ENCODE assay signal across 8 cellular contexts in the genomic region with DNA sequence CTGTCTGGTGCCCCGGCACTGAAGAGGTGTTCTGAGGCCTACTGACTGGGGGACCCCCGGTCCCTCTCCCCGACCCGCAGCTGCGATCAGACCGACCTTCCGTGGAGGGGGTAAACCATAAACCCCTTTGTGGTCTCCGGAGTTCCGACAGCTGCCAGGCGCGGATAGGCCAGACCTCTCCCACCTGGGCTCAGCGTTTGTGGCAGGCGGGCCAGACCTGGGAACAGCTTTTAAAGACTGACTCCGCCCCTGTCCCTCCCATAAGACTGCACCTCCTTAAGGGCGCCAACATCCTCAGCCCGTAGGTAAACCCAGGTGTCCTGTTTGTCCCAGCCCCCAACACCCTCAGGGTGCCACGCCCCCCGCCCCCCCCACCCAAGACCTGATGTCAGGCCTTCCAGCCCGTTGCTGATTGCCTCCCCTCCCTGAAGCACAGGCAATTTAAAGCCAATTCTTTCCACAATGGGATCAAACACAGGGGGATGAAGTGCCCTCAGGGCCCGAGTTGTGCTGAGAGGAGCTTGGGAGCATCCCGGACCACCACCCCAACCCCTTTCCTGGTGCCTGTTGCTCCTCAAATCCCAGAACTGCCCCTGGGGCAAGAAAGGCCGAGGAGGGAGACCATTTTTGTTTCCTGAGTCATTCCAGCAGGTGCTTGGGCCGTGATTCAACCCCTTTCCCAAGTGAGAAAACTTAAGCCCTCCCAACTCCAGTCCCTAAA. TPM values are rescaled to one million over a fixed set of nuclear protein-coding genes. Genes with fewer than 3 reads are reported as not detected.
DNase-seq lines count a peak whose midpoint lies in the region; ATAC-seq and TF ChIP-seq lines count a peak whose summit lies in the region.

Gene SOX15, minus strand, starts transcription at position 204 of the 721 bp plus-strand sequence. CDS start 418 bp downstream, outside the sequence.

- H3K4me2 ChIP-seq in mammary epithelial cell (ENCODE audit: insufficient read depth, low read depth, low read length), result peak within 1 kb of the TSS; percentile 98

- no peaks in the 10 kb centered on the region for H3K27me3 ChIP-seq in mammary epithelial cell (ENCODE audit: insufficient read depth, low read length)

- peaks cover 49% of the 10 kb centered on the region for H3K79me2 ChIP-seq in mammary epithelial cell (ENCODE audit: insufficient read depth, low read length)

- peak within 1 kb of the TSS; percentile 76 for H3K9ac ChIP-seq in mammary epithelial cell (ENCODE audit: insufficient read depth, low read length)

- dilution Hi-C loops in mammary epithelial cell (cut with HindIII; ENCODE audit: low sequenced_read_pairs), result no loop called here

- intact Hi-C loops in activated naive CD4-positive, alpha-beta T cell treated with anti-CD3 and anti-CD28 coated beads for 36 hours (cut with micrococcal nuclease), result loop anchor here (1.0 kb wide), 2 partner anchors 76 to 234 kb away; no protein-coding TSS in a partner anchor
- intact Hi-C loops in mammary epithelial cell (cut with micrococcal nuclease) (loop anchor here (1.0 to 10.0 kb wide), 9 partner anchors 18 to 545 kb away; partner anchors contain the start of genes CHRNB1, FXR2, SENP3 and SLC16A11), left colon (cut with DNase I, micrococcal nuclease) (no loop called here)

- peak within 1 kb of the TSS; percentile 82 for H3K27ac ChIP-seq in mammary epithelial cell (ENCODE audit: insufficient read depth, low read depth, low read length)

- no peaks in the 10 kb centered on the region for H3K9me3 Mint-ChIP-seq in activated naive CD4-positive, alpha-beta T cell treated with anti-CD3 and anti-CD28 coated beads for 36 hours
- no peaks in the 10 kb centered on the region for H3K9me3 Mint-ChIP-seq in activated naive CD4-positive, alpha-beta T cell treated with anti-CD3 and anti-CD28 coated beads, Interleukin-2, amount 50 U/mL, for 72 hours
- no peaks in the 10 kb centered on the region for H3K9me3 Mint-ChIP-seq in type B pancreatic cell

- in situ Hi-C loops in mammary epithelial cell (cut with MboI; ENCODE audit: low sequenced_read_pairs in 2 of 2), result no loop called here

- H3K4me3 ChIP-seq in mammary epithelial cell (replicated peaks in 1 of 3; ENCODE audit: insufficient read depth in 1 of 3, low read depth in 2 of 3, low read length in 3 of 3), result peak within 1 kb of the TSS; percentile 69 to 82 (median 69)

- CTCF ChIA-PET in activated naive CD4-positive, alpha-beta T cell treated with anti-CD3 and anti-CD28 coated beads for 36 hours (lab: Charles Lee), result interaction anchor here (1.0 to 1.9 kb wide), 13 partner anchors 11 to 253 kb away, joined by 3 to 14 read pairs (median 6); partner anchors contain the start of genes FXR2, SAT2 and TMEM95
- CTCF ChIA-PET in mammary epithelial cell (lab: Charles Lee; ENCODE audit: low non-redundant PET), result interaction anchor here (0.6 to 1.1 kb wide), 2 partner anchors 25 to 295 kb away, joined by 4 to 11 read pairs; partner anchors contain the start of gene FXR2

- H3K27ac Mint-ChIP-seq in activated naive CD4-positive, alpha-beta T cell treated with anti-CD3 and anti-CD28 coated beads for 36 hours, result peak within 1 kb of the TSS; percentile 30
- peak within 1 kb of the TSS in 1 of 2 donors; percentile 32 for H3K27ac Mint-ChIP-seq in activated naive CD4-positive, alpha-beta T cell treated with anti-CD3 and anti-CD28 coated beads, Interleukin-2, amount 50 U/mL, for 72 hours
- peak within 1 kb of the TSS; percentile 96 for H3K27ac Mint-ChIP-seq in type B pancreatic cell

- DNase-seq in activated naive CD4-positive, alpha-beta T cell treated with anti-CD3 and anti-CD28 coated beads for 36 hours, result no peak
- no peak for DNase-seq in activated naive CD4-positive, alpha-beta T cell treated with anti-CD3 and anti-CD28 coated beads, Interleukin-2, amount 50 U/mL, for 72 hours (ENCODE audit: low spot score in 2 of 2)
- DNase-seq in mammary epithelial cell, result peak; percentile 69
- no peak for DNase-seq in left colon
- no peak for DNase-seq in type B pancreatic cell (ENCODE audit: extremely low spot score, unreplicated experiment)
- DNase-seq in DMS79 (lab: John Stamatoyannopoulos, UW), result no peak
- DNase-seq in kidney glomerular epithelial cell (lab: John Stamatoyannopoulos, UW), result no peak
- DNase-seq in MV-4-11 (lab: John Stamatoyannopoulos, UW), result no peak

- peaks cover 13% of the 10 kb centered on the region for H3K36me3 ChIP-seq in mammary epithelial cell (ENCODE audit: insufficient read depth, low read length)

- no peak within 1 kb of the TSS for H2AFZ ChIP-seq in mammary epithelial cell (ENCODE audit: low read depth, low read length)

- H3K36me3 Mint-ChIP-seq in activated naive CD4-positive, alpha-beta T cell treated with anti-CD3 and anti-CD28 coated beads for 36 hours (ENCODE audit: low read depth), result peaks cover 28% of the 10 kb centered on the region
- H3K36me3 Mint-ChIP-seq in activated naive CD4-positive, alpha-beta T cell treated with anti-CD3 and anti-CD28 coated beads, Interleukin-2, amount 50 U/mL, for 72 hours, result peaks cover 6 to 17% of the 10 kb centered on the region in 2 donors
- H3K36me3 Mint-ChIP-seq in type B pancreatic cell, result peaks cover 24% of the 10 kb centered on the region

- TF ChIP-seq CTCF in mammary epithelial cell (conservative IDR thresholded peaks at IDR 0.05 in 1 of 2, IDR thresholded peaks at IDR 0.05 in 1 of 2; ENCODE audit: extremely low read depth in 1 of 2, insufficient read depth in 1 of 2, low read depth in 1 of 2, low read length in 2 of 2) (no peak), type B pancreatic cell (conservative IDR thresholded peaks at IDR 0.05) (no peak)

- no peak within 1 kb of the TSS for H3K4me3 Mint-ChIP-seq in activated naive CD4-positive, alpha-beta T cell treated with anti-CD3 and anti-CD28 coated beads for 36 hours
- peak within 1 kb of the TSS; percentile 58 for H3K4me3 Mint-ChIP-seq in type B pancreatic cell

- no peaks in the 10 kb centered on the region for H4K20me1 ChIP-seq in mammary epithelial cell (ENCODE audit: insufficient read depth, low read length)

- peaks cover 14% of the 10 kb centered on the region for H3K4me1 Mint-ChIP-seq in activated naive CD4-positive, alpha-beta T cell treated with anti-CD3 and anti-CD28 coated beads for 36 hours (ENCODE audit: low read depth)
- peaks cover 14% of the 10 kb centered on the region for H3K4me1 Mint-ChIP-seq in type B pancreatic cell (ENCODE audit: unreplicated experiment)

- no peak for ATAC-seq in activated naive CD4-positive, alpha-beta T cell treated with anti-CD3 and anti-CD28 coated beads, Interleukin-2, amount 50 U/mL, for 72 hours
- peak; percentile 40 for ATAC-seq in left colon

- peaks cover 51% of the 10 kb centered on the region for H3K4me1 ChIP-seq in mammary epithelial cell (ENCODE audit: insufficient read depth, low read length)

- H3K9me3 ChIP-seq in mammary epithelial cell (replicated peaks; ENCODE audit: insufficient read depth, low read length), result no peaks in the 10 kb centered on the region

- BruUV-seq in mammary epithelial cell (replicated peaks; lab: Mats Ljungman, UMichigan), result no TSS peak

- 41% methylated on average over 15 of the region's 23 CpGs for WGBS in mammary epithelial cell (ENCODE audit: low coverage, missing lambda C conversion rate)

- no peaks in the 10 kb centered on the region for H3K27me3 Mint-ChIP-seq in activated naive CD4-positive, alpha-beta T cell treated with anti-CD3 and anti-CD28 coated beads for 36 hours (ENCODE audit: low read depth)
- no peaks in the 10 kb centered on the region for H3K27me3 Mint-ChIP-seq in type B pancreatic cell

RNA-seq across cellular contexts. Expression of gene SOX15, which starts in this region (rescaled TPM):
- under 1 TPM in 1 of 2 experiments, not detected in 1; 0.20 TPM for total RNA-seq in activated naive CD4-positive, alpha-beta T cell treated with anti-CD3 and anti-CD28 coated beads for 36 hours
- under 1 TPM; 0.23 to 0.93 TPM for total RNA-seq in activated naive CD4-positive, alpha-beta T cell treated with anti-CD3 and anti-CD28 coated beads, Interleukin-2, amount 50 U/mL, for 72 hours
- 10 to 100 TPM in 1 of 2 donors, 1 to 10 TPM in 1; 4.3 to 56.5 TPM for total RNA-seq in mammary epithelial cell
- 49.4 TPM for polyA plus RNA-seq in mammary epithelial cell
- 31.3 TPM for polyA minus RNA-seq in mammary epithelial cell
- total RNA-seq in left colon, result under 1 TPM; 0.58 to 0.84 TPM
- 0.77 and 4.0 TPM in 2 replicates for total RNA-seq in type B pancreatic cell (ENCODE audit: low replicate concordance)

Comparison
In these comparisons a context has a peak if more than half of its experiments do, and no peak if none do; other contexts are left out.
1. Peak in ATAC-seq in left colon; RNA of the gene not detected or under 1 TPM.
2. intact Hi-C loops: an anchor here in activated naive CD4-positive, alpha-beta T cell treated with anti-CD3 and anti-CD28 coated beads for 36 hours (1.0 kb wide) and mammary epithelial cell (1.0 to 10.0 kb wide); none called in left colon.